1 cellular context compared by ENCODE assay signal in the genomic region with DNA sequence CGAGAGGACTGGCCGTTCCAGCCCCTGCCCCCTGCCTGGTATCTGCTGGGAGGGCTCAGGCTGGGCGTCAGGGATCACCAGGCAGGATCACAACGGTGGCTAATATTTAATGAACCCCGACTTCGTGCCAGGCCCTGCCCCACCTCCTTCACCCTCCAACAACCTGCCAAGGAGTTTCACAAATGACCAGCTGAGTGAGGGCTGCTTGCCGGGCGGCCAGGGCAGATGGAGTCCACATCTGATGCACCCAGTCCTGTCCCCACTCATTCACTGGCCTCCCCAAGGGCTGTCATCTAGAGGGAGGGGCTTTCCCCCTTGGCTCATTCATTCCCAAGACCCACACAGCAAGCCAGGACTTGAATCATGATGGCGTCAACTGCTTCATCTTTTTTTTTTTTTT.
TF ChIP-seq lines count a peak whose summit lies in the region.

No MANE protein-coding gene starts in this region.

TF ChIP-seq in SK-N-SH treated with all-trans-retinoic acid at 6 μM for 48 hours, 23 proteins besides CTCF, POLR2A, EP300 and RAD21 (continued from another document):
- TF ChIP-seq, protein P1, sequence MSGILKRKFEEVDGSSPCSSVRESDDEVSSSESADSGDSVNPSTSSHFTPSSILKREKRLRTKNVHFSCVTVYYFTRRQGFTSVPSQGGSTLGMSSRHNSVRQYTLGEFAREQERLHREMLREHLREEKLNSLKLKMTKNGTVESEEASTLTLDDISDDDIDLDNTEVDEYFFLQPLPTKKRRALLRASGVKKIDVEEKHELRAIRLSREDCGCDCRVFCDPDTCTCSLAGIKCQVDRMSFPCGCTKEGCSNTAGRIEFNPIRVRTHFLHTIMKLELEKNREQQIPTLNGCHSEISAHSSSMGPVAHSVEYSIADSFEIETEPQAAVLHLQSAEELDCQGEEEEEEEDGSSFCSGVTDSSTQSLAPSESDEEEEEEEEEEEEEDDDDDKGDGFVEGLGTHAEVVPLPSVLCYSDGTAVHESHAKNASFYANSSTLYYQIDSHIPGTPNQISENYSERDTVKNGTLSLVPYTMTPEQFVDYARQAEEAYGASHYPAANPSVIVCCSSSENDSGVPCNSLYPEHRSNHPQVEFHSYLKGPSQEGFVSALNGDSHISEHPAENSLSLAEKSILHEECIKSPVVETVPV (CRISPR knock-in tag; IDR thresholded peaks at IDR 0.05): no peak
- TF ChIP-seq, protein P2, sequence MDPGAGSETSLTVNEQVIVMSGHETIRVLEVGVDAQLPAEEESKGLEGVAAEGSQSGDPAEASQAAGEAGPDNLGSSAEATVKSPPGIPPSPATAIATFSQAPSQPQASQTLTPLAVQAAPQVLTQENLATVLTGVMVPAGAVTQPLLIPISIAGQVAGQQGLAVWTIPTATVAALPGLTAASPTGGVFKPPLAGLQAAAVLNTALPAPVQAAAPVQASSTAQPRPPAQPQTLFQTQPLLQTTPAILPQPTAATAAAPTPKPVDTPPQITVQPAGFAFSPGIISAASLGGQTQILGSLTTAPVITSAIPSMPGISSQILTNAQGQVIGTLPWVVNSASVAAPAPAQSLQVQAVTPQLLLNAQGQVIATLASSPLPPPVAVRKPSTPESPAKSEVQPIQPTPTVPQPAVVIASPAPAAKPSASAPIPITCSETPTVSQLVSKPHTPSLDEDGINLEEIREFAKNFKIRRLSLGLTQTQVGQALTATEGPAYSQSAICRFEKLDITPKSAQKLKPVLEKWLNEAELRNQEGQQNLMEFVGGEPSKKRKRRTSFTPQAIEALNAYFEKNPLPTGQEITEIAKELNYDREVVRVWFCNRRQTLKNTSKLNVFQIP (CRISPR knock-in tag; IDR thresholded peaks at IDR 0.05; ENCODE audit: borderline replicate concordance, low read depth): no peak
- TF ChIP-seq BACH2 (CRISPR knock-in tag; IDR thresholded peaks at IDR 0.05; ENCODE audit: borderline replicate concordance) (no peak), TCF4 (CRISPR knock-in tag; IDR thresholded peaks at IDR 0.05; ENCODE audit: borderline replicate concordance) (no peak), SNAI2 (CRISPR knock-in tag; IDR thresholded peaks at IDR 0.05) (no peak), PPARA (CRISPR knock-in tag; IDR thresholded peaks at IDR 0.05; ENCODE audit: borderline replicate concordance) (no peak), ZNF70 (CRISPR knock-in tag; IDR thresholded peaks at IDR 0.05) (no peak), ESRRG (CRISPR knock-in tag; IDR thresholded peaks at IDR 0.05) (no peak), ZNF565 (CRISPR knock-in tag; conservative IDR thresholded peaks at IDR 0.05; ENCODE audit: low read depth) (no peak), ARNTL (CRISPR knock-in tag; IDR thresholded peaks at IDR 0.05; ENCODE audit: borderline replicate concordance, low read depth) (no peak), RARB (CRISPR knock-in tag; IDR thresholded peaks at IDR 0.05) (no peak), ZFP3 (CRISPR knock-in tag; IDR thresholded peaks at IDR 0.05) (no peak), ZNF8 (CRISPR knock-in tag; IDR thresholded peaks at IDR 0.05) (no peak), CSDC2 (CRISPR knock-in tag; IDR thresholded peaks at IDR 0.05) (no peak), ZFP30 (CRISPR knock-in tag; IDR thresholded peaks at IDR 0.05) (no peak)
- TF ChIP-seq, protein P3, sequence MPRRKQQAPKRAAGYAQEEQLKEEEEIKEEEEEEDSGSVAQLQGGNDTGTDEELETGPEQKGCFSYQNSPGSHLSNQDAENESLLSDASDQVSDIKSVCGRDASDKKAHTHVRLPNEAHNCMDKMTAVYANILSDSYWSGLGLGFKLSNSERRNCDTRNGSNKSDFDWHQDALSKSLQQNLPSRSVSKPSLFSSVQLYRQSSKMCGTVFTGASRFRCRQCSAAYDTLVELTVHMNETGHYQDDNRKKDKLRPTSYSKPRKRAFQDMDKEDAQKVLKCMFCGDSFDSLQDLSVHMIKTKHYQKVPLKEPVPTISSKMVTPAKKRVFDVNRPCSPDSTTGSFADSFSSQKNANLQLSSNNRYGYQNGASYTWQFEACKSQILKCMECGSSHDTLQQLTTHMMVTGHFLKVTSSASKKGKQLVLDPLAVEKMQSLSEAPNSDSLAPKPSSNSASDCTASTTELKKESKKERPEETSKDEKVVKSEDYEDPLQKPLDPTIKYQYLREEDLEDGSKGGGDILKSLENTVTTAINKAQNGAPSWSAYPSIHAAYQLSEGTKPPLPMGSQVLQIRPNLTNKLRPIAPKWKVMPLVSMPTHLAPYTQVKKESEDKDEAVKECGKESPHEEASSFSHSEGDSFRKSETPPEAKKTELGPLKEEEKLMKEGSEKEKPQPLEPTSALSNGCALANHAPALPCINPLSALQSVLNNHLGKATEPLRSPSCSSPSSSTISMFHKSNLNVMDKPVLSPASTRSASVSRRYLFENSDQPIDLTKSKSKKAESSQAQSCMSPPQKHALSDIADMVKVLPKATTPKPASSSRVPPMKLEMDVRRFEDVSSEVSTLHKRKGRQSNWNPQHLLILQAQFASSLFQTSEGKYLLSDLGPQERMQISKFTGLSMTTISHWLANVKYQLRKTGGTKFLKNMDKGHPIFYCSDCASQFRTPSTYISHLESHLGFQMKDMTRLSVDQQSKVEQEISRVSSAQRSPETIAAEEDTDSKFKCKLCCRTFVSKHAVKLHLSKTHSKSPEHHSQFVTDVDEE (CRISPR knock-in tag; IDR thresholded peaks at IDR 0.05): no peak
